8 cellular contexts compared by ENCODE assay signal in genomic region chr2:113541200-113541983, GRCh38. TPM values are rescaled to one million over a fixed set of nuclear protein-coding genes. Genes with fewer than 3 reads are reported as not detected.
DNase-seq lines count a peak whose midpoint lies in the region; ATAC-seq and TF ChIP-seq lines count a peak whose summit lies in the region.
"Not testable (repeated sequence)": the region's sequence is repeated elsewhere in the genome, so short reads cannot be mapped to it uniquely, and the experiment has no call there.

No MANE protein-coding gene starts in this region.

- POLR2A ChIA-PET in CD4-positive, alpha-beta T cell (lab: Charles Lee): not testable (repeated sequence)

- not testable (repeated sequence) for TF ChIP-seq POLR2A in stomach (IDR thresholded peaks at IDR 0.05)

- not testable (repeated sequence) for H3K9me3 ChIP-seq in CD4-positive, alpha-beta T cell (ENCODE audit: control insufficient read depth, low read length); fibroblast of lung (ENCODE audit: control insufficient read depth, insufficient read depth, low read depth, low read length); osteoblast (ENCODE audit: low read depth, low read length); stomach

- not testable (repeated sequence) for H2AFZ ChIP-seq in fibroblast of lung (ENCODE audit: low read length); osteoblast (ENCODE audit: low read length)

- peak overlapping the region; percentile 62 for H3K4me3 Mint-ChIP-seq in CD4-positive, alpha-beta T cell

- H3K36me3 ChIP-seq in fibroblast of lung (ENCODE audit: control insufficient read depth, insufficient read depth, low read length); kidney epithelial cell (ENCODE audit: control insufficient read depth, insufficient read depth, low read length); osteoblast (ENCODE audit: insufficient read depth, low read length); stomach: not testable (repeated sequence)

- ATAC-seq in CD4-positive, alpha-beta T cell (ENCODE audit: poor library complexity): peak; percentile 65

- H3K4me3 ChIP-seq in astrocyte of the spinal cord (ENCODE audit: low read depth, low read length) (peak overlapping the region; percentile 30), fibroblast of lung (replicated peaks in 1 of 4; ENCODE audit: control extremely low read depth in 1 of 4, insufficient read depth in 1 of 4, low read depth in 3 of 4, low read length in 4 of 4) (peak overlapping the region; percentile 36 to 68 (median 48)), kidney epithelial cell (ENCODE audit: low read depth, low read length) (peak overlapping the region; percentile 44), osteoblast (ENCODE audit: insufficient read depth, low read length) (peak overlapping the region; percentile 60), stomach (peak overlapping the region; percentile 55 to 72 (median 66))

- H3K27ac Mint-ChIP-seq in CD4-positive, alpha-beta T cell: not testable (repeated sequence)

- CTCF ChIA-PET in CD4-positive, alpha-beta T cell (lab: Charles Lee): not testable (repeated sequence)

- TF ChIP-seq CTCF in CD4-positive, alpha-beta T cell (IDR thresholded peaks at IDR 0.05); astrocyte of the spinal cord (IDR thresholded peaks at IDR 0.05; ENCODE audit: low read depth, low read length); fibroblast of lung (conservative IDR thresholded peaks at IDR 0.05 in 1 of 2, IDR thresholded peaks at IDR 0.05 in 1 of 2; ENCODE audit: low read depth in 1 of 2, low read length in 2 of 2); kidney epithelial cell (IDR thresholded peaks at IDR 0.05; ENCODE audit: insufficient read depth, low read length, poor library complexity, severe bottlenecking); osteoblast (IDR thresholded peaks at IDR 0.05; ENCODE audit: extremely low read depth, low read depth, low read length); stomach (IDR thresholded peaks at IDR 0.05): not testable (repeated sequence)

- not testable (repeated sequence) for H3K79me2 ChIP-seq in fibroblast of lung (ENCODE audit: control insufficient read depth, insufficient read depth, low read length); osteoblast (ENCODE audit: insufficient read depth, low read length)

- not testable (repeated sequence) for H3K36me3 Mint-ChIP-seq in CD4-positive, alpha-beta T cell (ENCODE audit: low read depth)

- intact Hi-C loops in CD4-positive, alpha-beta T cell (cut with DNase I, micrococcal nuclease); stomach (cut with DNase I; ENCODE audit: low total_unique reads): not testable (repeated sequence)

- 0 to 3% (median 1%) methylated on average over 23 to 72 of the region's 72 CpGs for WGBS in stomach, 5 donors

- not testable (repeated sequence) for H3K27ac ChIP-seq in CD4-positive, alpha-beta T cell (ENCODE audit: low read depth, low read length); osteoblast (ENCODE audit: low read depth, low read length)
- H3K27ac ChIP-seq in fibroblast of lung (ENCODE audit: insufficient read depth, low read length) (peak overlapping the region; percentile 84), stomach (peak overlapping the region; percentile 59 to 91 (median 87))

- not testable (repeated sequence) for H4K20me1 ChIP-seq in fibroblast of lung (ENCODE audit: control insufficient read depth, extremely low read depth, insufficient read depth, low read length); osteoblast (ENCODE audit: insufficient read depth, low read length)

- H3K4me2 ChIP-seq in fibroblast of lung (ENCODE audit: extremely low read depth, insufficient read depth, low read length) (peak overlapping the region; percentile 15), osteoblast (ENCODE audit: insufficient read depth, low read length) (peak overlapping the region; percentile 61)

- not testable (repeated sequence) for H3K4me1 ChIP-seq in fibroblast of lung (ENCODE audit: control insufficient read depth, extremely low read depth, insufficient read depth, low read length); osteoblast (ENCODE audit: insufficient read depth, low read length)
- H3K4me1 ChIP-seq in stomach: peaks cover 0 to 12% (median 6%) of the 10 kb centered on the region in 4 donors

- H3K27me3 ChIP-seq in CD4-positive, alpha-beta T cell (ENCODE audit: control insufficient read depth, insufficient read depth, low read length); fibroblast of lung (ENCODE audit: control insufficient read depth, insufficient read depth, low read length); kidney epithelial cell (ENCODE audit: control insufficient read depth, insufficient read depth, low read length); osteoblast (ENCODE audit: insufficient read depth, low read length): not testable (repeated sequence)
- peaks cover 0 to 19% (median 5%) of the 10 kb centered on the region in 3 donors for H3K27me3 ChIP-seq in stomach

- H3K4me1 Mint-ChIP-seq in CD4-positive, alpha-beta T cell (ENCODE audit: low read depth): not testable (repeated sequence)

- peak overlapping the region; percentile 84 for H3K9ac ChIP-seq in fibroblast of lung (ENCODE audit: insufficient read depth, low read length)

- in situ Hi-C loops in KBM-7 (cut with MboI; ENCODE audit: low pct_unique_long_range_greater_than_20kb, low sequenced_read_pairs); astrocyte of the spinal cord (cut with HindIII; ENCODE audit: low sequenced_read_pairs): not testable (repeated sequence)

- H3K9me3 Mint-ChIP-seq in CD4-positive, alpha-beta T cell: not testable (repeated sequence)

- TF ChIP-seq EP300 in stomach (IDR thresholded peaks at IDR 0.05): not testable (repeated sequence)

- H3K27me3 Mint-ChIP-seq in CD4-positive, alpha-beta T cell: not testable (repeated sequence)

- peak in 6 of 10 experiments; percentile 1 to 20 (median 8) for DNase-seq in CD4-positive, alpha-beta T cell
- DNase-seq in KBM-7: peak; percentile 31
- DNase-seq in activated CD4-positive, alpha-beta T cell treated with anti-CD3 and anti-CD28 coated beads, Interleukin-2, amount 50 U/mL, for 4 hours: peak; percentile 2 to 4
- peak; percentile 0 for DNase-seq in astrocyte of the spinal cord (ENCODE audit: low read depth, low spot score)
- DNase-seq in fibroblast of lung (ENCODE audit: low read depth in 2 of 2): peak; percentile 20 to 46
- not testable (repeated sequence) for DNase-seq in kidney epithelial cell (ENCODE audit: low read depth); stomach
- DNase-seq in osteoblast (ENCODE audit: insufficient read length, low spot score, missing footprints): peak; percentile 74

RNA-seq across cellular contexts. Expression of gene FOXD4L1, which starts 42.9 kb away (rescaled TPM):
- not detected for total RNA-seq in CD4-positive, alpha-beta T cell
- total RNA-seq in fibroblast of lung: 0.17 and 0.26 TPM in 2 replicates
- polyA plus RNA-seq in fibroblast of lung: not detected in 2 replicates
- polyA plus RNA-seq in fibroblast of lung (2012): 0.06 TPM in 1 of 2 replicates, not detected in the other
- polyA minus RNA-seq in fibroblast of lung (ENCODE audit: low replicate concordance): not detected in 2 replicates
- not detected in 2 replicates for total RNA-seq in kidney epithelial cell
- total RNA-seq in osteoblast: under 0.01 and 0.29 TPM in 2 replicates
- total RNA-seq in stomach: under 1 TPM in 1 of 5 donors, not detected in 4; 0.58 TPM
- under 1 TPM in 1 of 3 donors, not detected in 2; 0.05 TPM for polyA plus RNA-seq in stomach
